7 cellular contexts compared by ENCODE assay signal in the genomic region with DNA sequence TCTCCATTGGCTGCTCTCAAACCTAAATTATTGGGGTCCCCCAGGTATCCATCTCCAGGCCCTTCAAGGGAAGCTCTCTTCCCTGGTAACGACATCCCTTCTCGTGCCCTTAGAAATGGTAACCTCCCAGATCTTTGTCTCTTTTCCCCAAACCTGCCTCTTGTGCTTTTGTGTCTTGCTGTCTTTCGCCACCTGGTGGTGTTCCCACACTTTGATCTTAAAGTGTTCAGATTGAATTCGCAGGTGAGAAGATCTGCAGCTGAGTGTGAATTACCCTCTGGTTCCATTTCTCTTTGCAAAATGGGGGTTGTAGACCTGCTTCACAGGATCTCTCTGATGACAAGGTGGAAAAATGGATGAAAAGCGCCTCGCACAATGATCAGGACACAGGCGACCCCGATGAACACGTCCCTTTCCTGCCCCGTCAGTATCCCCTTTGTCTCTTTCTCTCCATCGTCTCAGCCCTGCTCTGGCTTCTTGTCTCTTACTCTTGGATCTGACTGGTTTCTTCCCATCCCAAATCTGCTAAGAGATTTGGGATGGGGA. TPM values are rescaled to one million over a fixed set of nuclear protein-coding genes. Genes with fewer than 3 reads are reported as not detected.
DNase-seq lines count a peak whose midpoint lies in the region; ATAC-seq and TF ChIP-seq lines count a peak whose summit lies in the region.

No MANE protein-coding gene starts in this region.

- peak overlapping the region; percentile 64 for H3K27ac Mint-ChIP-seq in stimulated activated memory B cell treated with anti-CD40 and anti-IgM and Interleukin-4, amounts not matched to agents 10 μg/mL and 1 μg/mL and 100 μg/mL, for 72 hours

- CTCF ChIA-PET in RWPE1 (lab: Yijun Ruan, JAX), result interaction anchor here (0.6 to 3.2 kb wide), 10 partner anchors 13 to 84 kb away, joined by 3 to 28 read pairs (median 4); no protein-coding TSS in a partner anchor

- ATAC-seq in stimulated activated memory B cell treated with anti-CD40 and anti-IgM and Interleukin-4, amounts not matched to agents 10 μg/mL and 1 μg/mL and 100 μg/mL, for 72 hours, result no peak
- no peak for ATAC-seq in HG03097 (IDR thresholded peaks at IDR 0.05; ENCODE audit: low FRiP score, unreplicated experiment)

- H3K4me3 ChIP-seq in Jurkat, Clone E6-1 (ENCODE audit: low read length), result no peak overlapping the region
- H3K4me3 ChIP-seq in kidney epithelial cell (ENCODE audit: low read depth, low read length), result no peak overlapping the region

- no peak overlapping the region for H3K4me3 Mint-ChIP-seq in stimulated activated memory B cell treated with anti-CD40 and anti-IgM and Interleukin-4, amounts not matched to agents 10 μg/mL and 1 μg/mL and 100 μg/mL, for 72 hours

- H3K9me3 Mint-ChIP-seq in stimulated activated memory B cell treated with anti-CD40 and anti-IgM and Interleukin-4, amounts not matched to agents 10 μg/mL and 1 μg/mL and 100 μg/mL, for 72 hours, result no peaks in the 10 kb centered on the region

- H3K27me3 ChIP-seq in kidney epithelial cell (ENCODE audit: control insufficient read depth, insufficient read depth, low read length), result no peaks in the 10 kb centered on the region

- peaks cover 55% of the 10 kb centered on the region for H3K36me3 Mint-ChIP-seq in stimulated activated memory B cell treated with anti-CD40 and anti-IgM and Interleukin-4, amounts not matched to agents 10 μg/mL and 1 μg/mL and 100 μg/mL, for 72 hours

- peaks cover 30% of the 10 kb centered on the region for H3K4me1 Mint-ChIP-seq in stimulated activated memory B cell treated with anti-CD40 and anti-IgM and Interleukin-4, amounts not matched to agents 10 μg/mL and 1 μg/mL and 100 μg/mL, for 72 hours

- TF ChIP-seq CTCF in RWPE1 (conservative IDR thresholded peaks at IDR 0.05; ENCODE audit: low read depth) (peak; percentile 61), kidney epithelial cell (IDR thresholded peaks at IDR 0.05; ENCODE audit: insufficient read depth, low read length, poor library complexity, severe bottlenecking) (peak; percentile 61)

- no peaks in the 10 kb centered on the region for H3K36me3 ChIP-seq in kidney epithelial cell (ENCODE audit: control insufficient read depth, insufficient read depth, low read length)

- POLR2A ChIA-PET in RWPE1 (lab: Yijun Ruan, JAX; ENCODE audit: low non-redundant PET), result no interaction called here

- DNase-seq in ELF-1 (ENCODE audit: low read depth, low spot score) (peak; percentile 75), RWPE1 (ENCODE audit: low spot score) (peak; percentile 55), astrocyte of the hippocampus (ENCODE audit: low read depth, low spot score) (peak; percentile 68), kidney epithelial cell (ENCODE audit: low read depth) (no peak)
- peak; percentile 67 for DNase-seq in Jurkat, Clone E6-1 (ENCODE audit: low read depth, low spot score)

- H3K27me3 Mint-ChIP-seq in stimulated activated memory B cell treated with anti-CD40 and anti-IgM and Interleukin-4, amounts not matched to agents 10 μg/mL and 1 μg/mL and 100 μg/mL, for 72 hours, result no peaks in the 10 kb centered on the region

- peak overlapping the region; percentile 79 for H3K27ac ChIP-seq in RWPE1

RNA-seq across cellular contexts. Expression of a gene that starts 53.1 kb away (rescaled TPM):
- polyA plus RNA-seq in Jurkat, Clone E6-1 (2012; ENCODE audit: insufficient read depth, insufficient read length), result 9.6 TPM
- total RNA-seq in kidney epithelial cell, result 31.5 and 37.0 TPM in 2 replicates
